ENCODE assay signal across 8 cellular contexts in the genomic region with DNA sequence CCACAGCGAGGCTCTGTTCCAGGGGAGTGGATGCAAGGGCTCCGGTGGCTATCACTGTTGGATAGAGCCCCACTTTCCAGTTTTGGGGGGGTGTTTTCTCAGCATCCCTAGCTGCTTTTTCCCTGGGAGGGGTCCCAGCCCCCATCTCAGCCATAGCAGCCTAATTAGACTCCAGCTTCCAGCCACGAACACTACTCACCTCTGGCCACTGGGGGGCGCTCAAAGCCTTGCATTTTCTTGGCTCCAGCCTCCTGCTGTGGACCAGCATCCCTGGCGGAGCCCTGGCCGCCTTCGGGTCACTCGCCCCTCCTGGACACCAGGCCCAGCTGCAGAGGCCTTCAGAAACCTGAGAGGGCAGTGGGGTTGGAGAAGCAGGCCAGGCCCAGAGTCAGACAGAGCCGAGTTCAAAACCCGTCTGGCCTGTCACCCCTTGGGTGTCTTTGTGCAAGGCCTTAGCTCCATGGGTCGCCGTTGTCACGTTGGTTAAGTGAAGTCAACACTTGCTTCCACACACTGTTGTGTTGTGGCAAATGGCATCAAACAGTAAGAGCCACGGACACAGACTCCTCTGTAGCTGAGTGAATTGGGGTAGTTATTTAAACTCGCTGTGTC.
DNase-seq lines count a peak whose midpoint lies in the region; ATAC-seq and TF ChIP-seq lines count a peak whose summit lies in the region.

No MANE protein-coding gene starts in this region.

- no peak for DNase-seq in BJ (ENCODE audit: low read depth)
- peak; percentile 76 for DNase-seq in GM19238 (ENCODE audit: insufficient read length, low spot score)
- DNase-seq in PC-9: peak in 1 of 2 experiments; percentile 56
- peak; percentile 7 for DNase-seq in activated gamma-delta T cell treated with anti-CD3 and anti-CD28 coated beads, Interleukin-2, amount 50 U/mL, for 16 hours (ENCODE audit: low read depth)
- DNase-seq in germinal center (ENCODE audit: low spot score): peak; percentile 65
- peak; percentile 61 to 83 for DNase-seq in trophoblast cell

- TF ChIP-seq CTCF in BJ (IDR thresholded peaks at IDR 0.05; ENCODE audit: insufficient read depth, low read depth, low read length): peak; percentile 85
- peak; percentile 89 for TF ChIP-seq CTCF in PC-9 (conservative IDR thresholded peaks at IDR 0.05)

- H3K4me1 ChIP-seq in PC-9 (replicated peaks; ENCODE audit: insufficient read depth): no peaks in the 10 kb centered on the region
- H3K4me1 ChIP-seq in trophoblast cell (ENCODE audit: control insufficient read depth in 1 of 2, insufficient read depth in 2 of 2, low read length in 2 of 2): no peaks in the 10 kb centered on the region

- H3K23ac ChIP-seq in trophoblast cell (ENCODE audit: low read length): no peak overlapping the region

- H3K36me3 ChIP-seq in BJ (ENCODE audit: control insufficient read depth, insufficient read depth, low read length): peaks cover 22% of the 10 kb centered on the region
- no peaks in the 10 kb centered on the region for H3K36me3 ChIP-seq in PC-9 (ENCODE audit: low read depth)
- peaks cover 44 to 58% of the 10 kb centered on the region in 2 experiments for H3K36me3 ChIP-seq in trophoblast cell (ENCODE audit: control insufficient read depth in 1 of 2, insufficient read depth in 2 of 2, low read length in 2 of 2)

- H3K27me3 ChIP-seq in BJ (ENCODE audit: control insufficient read depth, insufficient read depth, low read length) (no peaks in the 10 kb centered on the region), PC-9 (ENCODE audit: insufficient read depth, low read depth) (no peaks in the 10 kb centered on the region), trophoblast cell (ENCODE audit: insufficient read depth, low read length) (no peaks in the 10 kb centered on the region)

- no peak overlapping the region for H2BK12ac ChIP-seq in trophoblast cell (ENCODE audit: low read length)

- H4K8ac ChIP-seq in trophoblast cell (ENCODE audit: low read depth, low read length): no peak overlapping the region

- no peak overlapping the region for H3K14ac ChIP-seq in trophoblast cell (ENCODE audit: low read length)

- CTCF ChIA-PET in BJ (lab: Yijun Ruan, JAX) (interaction anchor here (0.5 to 4.9 kb wide), 56 partner anchors 9 to 920 kb away, joined by 3 to 62 read pairs (median 4); no protein-coding TSS in a partner anchor), PC-9 (lab: Charles Lee) (no interaction called here)

- H3K4me3 ChIP-seq in BJ (ENCODE audit: low read depth, low read length): no peak overlapping the region
- no peak overlapping the region for H3K4me3 ChIP-seq in PC-9
- no peak overlapping the region for H3K4me3 ChIP-seq in trophoblast cell (ENCODE audit: low read depth, low read length)

- H3K4me2 ChIP-seq in PC-9 (no peak overlapping the region), trophoblast cell (ENCODE audit: low read length) (no peak overlapping the region)

- POLR2A ChIA-PET in BJ (lab: Charles Lee): no interaction called here
- POLR2A ChIA-PET in PC-9 (lab: Charles Lee; ENCODE audit: unreplicated experiment): no interaction called here

- H3K79me2 ChIP-seq in PC-9 (ENCODE audit: low read depth) (no peaks in the 10 kb centered on the region), trophoblast cell (ENCODE audit: control insufficient read depth, insufficient read depth, low read length, poor library complexity) (no peaks in the 10 kb centered on the region)

- H3K27ac ChIP-seq in PC-9: no peak overlapping the region
- H3K27ac ChIP-seq in trophoblast cell (ENCODE audit: low read depth, low read length): no peak overlapping the region

- no peaks in the 10 kb centered on the region for H3K79me1 ChIP-seq in trophoblast cell (ENCODE audit: low read length)

- ATAC-seq in GM19463 (IDR thresholded peaks at IDR 0.05; ENCODE audit: unreplicated experiment) (no peak), HG03457 (IDR thresholded peaks at IDR 0.05; ENCODE audit: unreplicated experiment) (no peak)

- no peak overlapping the region for H2AK5ac ChIP-seq in trophoblast cell (ENCODE audit: low read length)

- intact Hi-C loops in PC-9 (cut with micrococcal nuclease; ENCODE audit: unreplicated experiment): loop anchor here (1.0 kb wide), 1 partner anchor 439 kb away; no protein-coding TSS in a partner anchor

- no peak overlapping the region for H4K12ac ChIP-seq in trophoblast cell (ENCODE audit: low read depth, low read length)

- no peaks in the 10 kb centered on the region for H3K9me3 ChIP-seq in PC-9 (ENCODE audit: insufficient read depth, low read depth)
- peaks cover 2% of the 10 kb centered on the region for H3K9me3 ChIP-seq in trophoblast cell (ENCODE audit: insufficient read depth, low read depth, low read length)

- no peak overlapping the region for H3K4ac ChIP-seq in trophoblast cell (ENCODE audit: low read depth, low read length)

- no peak overlapping the region for H4K91ac ChIP-seq in trophoblast cell (ENCODE audit: low read depth, low read length)

- no peak overlapping the region for H2BK5ac ChIP-seq in trophoblast cell (ENCODE audit: low read depth, low read length, poor library complexity)

- BruUV-seq in PC-9 (replicated peaks; lab: Mats Ljungman, UMichigan): no TSS peak

- no CpG with 5 or more reads among the region's 15 CpGs for WGBS in trophoblast cell (ENCODE audit: extremely low coverage, insufficient coverage, insufficient read length)

- H3K18ac ChIP-seq in trophoblast cell (ENCODE audit: low read length): no peak overlapping the region

- peaks cover 5% of the 10 kb centered on the region for H4K20me1 ChIP-seq in PC-9 (ENCODE audit: insufficient read depth)

- no peaks in the 10 kb centered on the region for H3F3A ChIP-seq in PC-9 (ENCODE audit: insufficient read depth, low read depth)

- no peak overlapping the region for H3K9ac ChIP-seq in trophoblast cell (ENCODE audit: low read length)

- H2BK120ac ChIP-seq in trophoblast cell (ENCODE audit: insufficient read depth, low read length, poor library complexity): no peak overlapping the region

- no peaks in the 10 kb centered on the region for H3K9me2 ChIP-seq in PC-9 (ENCODE audit: insufficient read depth)

- H2AFZ ChIP-seq in PC-9 (no peak overlapping the region), trophoblast cell (ENCODE audit: insufficient read depth, low read length, poor library complexity) (no peak overlapping the region)
